In the genomic region with DNA sequence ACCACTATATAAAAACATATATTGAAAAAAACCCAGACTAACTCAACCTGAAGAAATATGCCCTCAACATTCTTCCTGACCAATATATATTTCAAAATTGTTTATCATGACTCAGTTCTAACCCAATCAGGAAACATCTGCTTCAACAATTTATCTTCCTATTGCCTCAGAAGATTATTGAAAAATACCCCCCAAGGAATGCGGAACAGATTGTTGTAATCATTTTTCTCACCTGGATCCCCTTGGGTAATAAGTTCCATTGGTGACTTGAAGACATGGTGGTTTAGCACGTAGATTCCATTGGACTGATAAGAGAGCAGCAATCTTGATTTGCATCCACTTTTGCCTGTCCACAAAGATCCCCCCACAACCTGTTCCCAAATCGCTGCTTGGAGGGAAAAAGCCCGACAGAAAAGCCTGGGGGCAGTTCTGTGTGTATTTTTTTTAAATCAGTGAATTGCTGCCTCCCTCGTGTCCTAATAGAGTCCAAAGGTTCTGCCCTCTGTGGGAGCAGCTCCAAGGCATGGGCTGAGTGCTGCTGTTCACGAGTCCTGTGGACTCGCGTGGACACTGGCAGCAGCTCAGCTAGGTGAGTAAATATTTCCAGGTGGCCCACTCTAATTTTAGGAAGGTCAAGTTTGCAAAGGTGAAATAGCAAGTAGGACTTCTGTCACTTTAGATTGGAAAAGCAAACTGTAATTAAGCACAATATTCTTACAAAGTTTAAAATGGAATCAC, we compare ENCODE assay signal across 2 cellular contexts.
TF ChIP-seq lines count a peak whose summit lies in the region.

No MANE protein-coding gene starts in this region.

TF ChIP-seq in SK-N-SH, 30 proteins besides CTCF, POLR2A, EP300 and RAD21:
- TF ChIP-seq, protein P1, sequence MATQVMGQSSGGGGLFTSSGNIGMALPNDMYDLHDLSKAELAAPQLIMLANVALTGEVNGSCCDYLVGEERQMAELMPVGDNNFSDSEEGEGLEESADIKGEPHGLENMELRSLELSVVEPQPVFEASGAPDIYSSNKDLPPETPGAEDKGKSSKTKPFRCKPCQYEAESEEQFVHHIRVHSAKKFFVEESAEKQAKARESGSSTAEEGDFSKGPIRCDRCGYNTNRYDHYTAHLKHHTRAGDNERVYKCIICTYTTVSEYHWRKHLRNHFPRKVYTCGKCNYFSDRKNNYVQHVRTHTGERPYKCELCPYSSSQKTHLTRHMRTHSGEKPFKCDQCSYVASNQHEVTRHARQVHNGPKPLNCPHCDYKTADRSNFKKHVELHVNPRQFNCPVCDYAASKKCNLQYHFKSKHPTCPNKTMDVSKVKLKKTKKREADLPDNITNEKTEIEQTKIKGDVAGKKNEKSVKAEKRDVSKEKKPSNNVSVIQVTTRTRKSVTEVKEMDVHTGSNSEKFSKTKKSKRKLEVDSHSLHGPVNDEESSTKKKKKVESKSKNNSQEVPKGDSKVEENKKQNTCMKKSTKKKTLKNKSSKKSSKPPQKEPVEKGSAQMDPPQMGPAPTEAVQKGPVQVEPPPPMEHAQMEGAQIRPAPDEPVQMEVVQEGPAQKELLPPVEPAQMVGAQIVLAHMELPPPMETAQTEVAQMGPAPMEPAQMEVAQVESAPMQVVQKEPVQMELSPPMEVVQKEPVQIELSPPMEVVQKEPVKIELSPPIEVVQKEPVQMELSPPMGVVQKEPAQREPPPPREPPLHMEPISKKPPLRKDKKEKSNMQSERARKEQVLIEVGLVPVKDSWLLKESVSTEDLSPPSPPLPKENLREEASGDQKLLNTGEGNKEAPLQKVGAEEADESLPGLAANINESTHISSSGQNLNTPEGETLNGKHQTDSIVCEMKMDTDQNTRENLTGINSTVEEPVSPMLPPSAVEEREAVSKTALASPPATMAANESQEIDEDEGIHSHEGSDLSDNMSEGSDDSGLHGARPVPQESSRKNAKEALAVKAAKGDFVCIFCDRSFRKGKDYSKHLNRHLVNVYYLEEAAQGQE (IDR thresholded peaks at IDR 0.05; ENCODE audit: low read depth, low read length), result no peak
- TF ChIP-seq FOSL2 (IDR thresholded peaks at IDR 0.05; ENCODE audit: borderline replicate concordance, low read depth), result 0 out of 2 replicates have a peak, but pooled peaks have one; percentile 4

TF ChIP-seq in SK-N-SH treated with all-trans-retinoic acid at 6 μM for 48 hours, 23 proteins besides CTCF, POLR2A, EP300 and RAD21 (continued from another document):
- no peak for TF ChIP-seq PPARA (CRISPR knock-in tag; IDR thresholded peaks at IDR 0.05; ENCODE audit: borderline replicate concordance)
- no peak for TF ChIP-seq ZFP30 (CRISPR knock-in tag; IDR thresholded peaks at IDR 0.05)
- no peak for TF ChIP-seq ZNF8 (CRISPR knock-in tag; IDR thresholded peaks at IDR 0.05)
- TF ChIP-seq, protein P2, sequence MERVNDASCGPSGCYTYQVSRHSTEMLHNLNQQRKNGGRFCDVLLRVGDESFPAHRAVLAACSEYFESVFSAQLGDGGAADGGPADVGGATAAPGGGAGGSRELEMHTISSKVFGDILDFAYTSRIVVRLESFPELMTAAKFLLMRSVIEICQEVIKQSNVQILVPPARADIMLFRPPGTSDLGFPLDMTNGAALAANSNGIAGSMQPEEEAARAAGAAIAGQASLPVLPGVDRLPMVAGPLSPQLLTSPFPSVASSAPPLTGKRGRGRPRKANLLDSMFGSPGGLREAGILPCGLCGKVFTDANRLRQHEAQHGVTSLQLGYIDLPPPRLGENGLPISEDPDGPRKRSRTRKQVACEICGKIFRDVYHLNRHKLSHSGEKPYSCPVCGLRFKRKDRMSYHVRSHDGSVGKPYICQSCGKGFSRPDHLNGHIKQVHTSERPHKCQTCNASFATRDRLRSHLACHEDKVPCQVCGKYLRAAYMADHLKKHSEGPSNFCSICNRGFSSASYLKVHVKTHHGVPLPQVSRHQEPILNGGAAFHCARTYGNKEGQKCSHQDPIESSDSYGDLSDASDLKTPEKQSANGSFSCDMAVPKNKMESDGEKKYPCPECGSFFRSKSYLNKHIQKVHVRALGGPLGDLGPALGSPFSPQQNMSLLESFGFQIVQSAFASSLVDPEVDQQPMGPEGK (CRISPR knock-in tag; IDR thresholded peaks at IDR 0.05; ENCODE audit: borderline replicate concordance), result no peak
- no peak for TF ChIP-seq ESRRG (CRISPR knock-in tag; IDR thresholded peaks at IDR 0.05)
- no peak for TF ChIP-seq ZNF565 (CRISPR knock-in tag; conservative IDR thresholded peaks at IDR 0.05; ENCODE audit: low read depth)
- TF ChIP-seq ISL1 (CRISPR knock-in tag; IDR thresholded peaks at IDR 0.05), result no peak
- no peak for TF ChIP-seq ZFP3 (CRISPR knock-in tag; IDR thresholded peaks at IDR 0.05)
TF ChIP-seq in SK-N-SH treated with all-trans-retinoic acid at 6 μM for 48 hours: peak in this region for 0.
